In the genomic region with DNA sequence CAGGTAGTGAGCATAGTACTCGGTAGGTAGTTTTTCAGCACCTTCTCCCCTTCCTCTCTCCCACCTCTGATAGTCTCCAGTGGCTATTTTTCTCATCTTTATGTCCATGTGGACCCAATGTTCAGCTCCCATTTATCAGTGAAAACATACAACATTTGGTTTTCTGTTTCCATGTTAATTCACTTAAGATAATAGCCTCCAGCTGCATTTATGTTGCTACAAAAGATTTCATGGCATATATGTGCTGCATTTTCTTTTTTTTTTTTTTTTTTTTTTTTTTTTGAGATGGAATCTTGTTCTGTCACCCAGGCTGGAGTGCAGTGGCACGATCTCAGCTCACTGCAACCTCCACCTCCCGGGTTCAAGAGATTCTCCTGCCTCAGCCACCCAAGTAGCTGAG, we compare ENCODE assay signal across 1 cellular context. TPM values are rescaled to one million over a fixed set of nuclear protein-coding genes. Genes with fewer than 3 reads are reported as not detected.
"Had no signal": no experiment of that assay in that cellular context is flagged by ENCODE, and none has a peak within 500 bp of the region (broad histone marks: within the 10 kb centered on the region; RNA-seq: fewer than 3 reads in every experiment).

No MANE protein-coding gene starts in this region.

RNA-seq across cellular contexts. Expression of a gene that starts 3.0 kb away (rescaled TPM):
- polyA plus RNA-seq: aorta had no signal
